ENCODE assay signal across 8 cellular contexts in genomic region chr19:8321067-8321759, GRCh38. TPM values are rescaled to one million over a fixed set of nuclear protein-coding genes. Genes with fewer than 3 reads are reported as not detected.
DNase-seq lines count a peak whose midpoint lies in the region; ATAC-seq, FAIRE-seq and TF ChIP-seq lines count a peak whose summit lies in the region.

TSS of gene NDUFA7 (minus strand) at chr19:8321375. CDS start at chr19:8321358, 17 bp downstream.
TSS of gene RPS28 (plus strand) at chr19:8321496. CDS start at chr19:8321531, 35 bp downstream.

- intact Hi-C loops in transverse colon (cut with DNase I; ENCODE audit: low total_unique reads) = no loop called here

- peak; percentile 96 for FAIRE-seq in GM12891 (lab: Jason Lieb, UNC)

- no peak within 1 kb of the TSS for H3K27ac ChIP-seq in adipose tissue (ENCODE audit: low read depth, low read length)
- peak within 1 kb of the TSS; percentile 91 for H3K27ac ChIP-seq in cardiac muscle cell
- peak within 1 kb of the TSS; percentile 90 to 96 (median 94) for H3K27ac ChIP-seq in transverse colon

- WGBS in adipose tissue, 3 donors = 0% methylated on average over 48 to 53 of the region's 53 CpGs
- WGBS in transverse colon (ENCODE audit: low coverage in 1 of 2), 2 donors = 0% methylated on average over 42 of the region's 53 CpGs; no CpG with 5 or more reads in 1 of the 2 donors

- ATAC-seq in HG02852 (IDR thresholded peaks at IDR 0.05; ENCODE audit: unreplicated experiment) = peak; percentile 87
- peak; percentile 92 to 97 (median 96) for ATAC-seq in T-cell (replicated peaks in 1 of 4)

- CTCF ChIA-PET in T-cell (lab: Charles Lee) = interaction anchor here (0.6 to 1.2 kb wide), 4 partner anchors 20 to 400 kb away, joined by 3 to 4 read pairs (median 4); partner anchors contain the start of gene TIMM44 (in 1 of the 2)

- peak within 1 kb of the TSS; percentile 95 to 97 for H3K27ac Mint-ChIP-seq in T-cell

- H3K4me1 ChIP-seq in cardiac muscle cell (ENCODE audit: low read depth) (peaks cover 11% of the 10 kb centered on the region), transverse colon (peaks cover 20 to 29% (median 24%) of the 10 kb centered on the region in 4 donors)

- H3K36me3 Mint-ChIP-seq in T-cell = peaks cover 3% of the 10 kb centered on the region

- POLR2A ChIA-PET in T-cell (lab: Charles Lee) = no interaction called here

- H3K4me3 Mint-ChIP-seq in T-cell = peak within 1 kb of the TSS; percentile 92 to 97 (median 94)

- TF ChIP-seq POLR2A in GM12891 (IDR thresholded peaks at IDR 0.05; ENCODE audit: low read depth, low read length) (peak; percentile 94), transverse colon (IDR thresholded peaks at IDR 0.05) (peak; percentile 97)

- H3K4me3 ChIP-seq in cardiac muscle cell (peak within 1 kb of the TSS; percentile 77), transverse colon (peak within 1 kb of the TSS; percentile 76 to 99 (median 87))

- H3K4me1 Mint-ChIP-seq in T-cell = peaks cover 31 to 42% (median 38%) of the 10 kb centered on the region in 3 donors

- peaks cover 5% of the 10 kb centered on the region for H3K36me3 ChIP-seq in cardiac muscle cell
- H3K36me3 ChIP-seq in transverse colon = no peaks in the 10 kb centered on the region

- in situ Hi-C loops in transverse colon (cut with MboI; ENCODE audit: low pct_ligation_motif_present in 1 of 4, low pct_unique_long_range_greater_than_20kb in 1 of 4, low sequenced_read_pairs in 3 of 4) = loop anchor here in 1 of 4 donors (5.0 kb wide), 1 partner anchor 54 kb away; no protein-coding TSS in a partner anchor

- H3K9me3 ChIP-seq in cardiac muscle cell (ENCODE audit: low read depth) = no peaks in the 10 kb centered on the region
- no peaks in the 10 kb centered on the region for H3K9me3 ChIP-seq in transverse colon

- peak; percentile 11 for TF ChIP-seq CTCF in cardiac muscle cell (IDR thresholded peaks at IDR 0.05; ENCODE audit: low read depth, low read length)
- peak in 3 of 5 experiments; percentile 17 to 36 (median 32) for TF ChIP-seq CTCF in transverse colon (IDR thresholded peaks at IDR 0.05)

- TF ChIP-seq EP300 in transverse colon (IDR thresholded peaks at IDR 0.05; ENCODE audit: low read depth) = no peak

- DNase-seq in GM12891 (ENCODE audit: insufficient read length, low spot score) = peak; percentile 91
- peak; percentile 90 for DNase-seq in NCI-H146 (lab: John Stamatoyannopoulos, UW)
- DNase-seq in T-cell = peak; percentile 91 to 98 (median 96)
- DNase-seq in cardiac muscle cell (ENCODE audit: low read depth in 1 of 2, low spot score in 1 of 2) = peak; percentile 97 to 98
- peak; percentile 92 for DNase-seq in pons (ENCODE audit: low spot score)
- peak; percentile 98 for DNase-seq in transverse colon

- H3K27me3 ChIP-seq in cardiac muscle cell (no peaks in the 10 kb centered on the region), transverse colon (no peaks in the 10 kb centered on the region)

- H3K9me3 Mint-ChIP-seq in T-cell = no peaks in the 10 kb centered on the region

- no peaks in the 10 kb centered on the region for H3K27me3 Mint-ChIP-seq in T-cell

TF ChIP-seq in GM12891, 5 proteins besides CTCF, POLR2A, EP300 and RAD21:
- peak; percentile 97 for TF ChIP-seq TAF1 (IDR thresholded peaks at IDR 0.05; ENCODE audit: low read depth, low read length)
- TF ChIP-seq PAX5 (IDR thresholded peaks at IDR 0.05; ENCODE audit: insufficient read depth, low read length, severe bottlenecking) = no peak
- TF ChIP-seq SPI1 (IDR thresholded peaks at IDR 0.05; ENCODE audit: low read depth, low read length) = peak; percentile 61
- TF ChIP-seq POU2F2 (IDR thresholded peaks at IDR 0.05; ENCODE audit: low read depth, low read length) = peak; percentile 74
- TF ChIP-seq POLR2AphosphoS5 (IDR thresholded peaks at IDR 0.05; ENCODE audit: low read depth, low read length) = peak; percentile 86

RNA-seq across cellular contexts. Expression of gene NDUFA7, which starts in this region (rescaled TPM):
- polyA plus RNA-seq in GM12891 (2012; ENCODE audit: low read depth, missing spikeins) = 148 TPM
- 10 to 100 TPM; 24.5 to 44.7 (median 32.8) TPM for total RNA-seq in T-cell
- polyA plus RNA-seq in adipose tissue = 100 to 1,000 TPM in 1 of 3 donors, 10 to 100 TPM in 2; 60.4 to 144 (median 76.1) TPM
- total RNA-seq in cardiac muscle cell = 57.0 and 92.7 TPM in 2 replicates
- polyA plus RNA-seq in cardiac muscle cell = 218 and 249 TPM in 2 replicates
- 10 to 100 TPM; 11.2 to 40.0 (median 18.6) TPM for total RNA-seq in transverse colon

RNA-seq across cellular contexts. Expression of gene RPS28, which starts in this region (rescaled TPM):
- 3,587 TPM for polyA plus RNA-seq in GM12891 (2012; ENCODE audit: low read depth, missing spikeins)
- total RNA-seq in T-cell (1,000 to 10,000 TPM; 2,995 to 3,551 (median 3,317) TPM), cardiac muscle cell (349 and 720 TPM in 2 replicates), transverse colon (100 to 1,000 TPM; 275 to 526 (median 413) TPM)
- polyA plus RNA-seq in adipose tissue (100 to 1,000 TPM; 541 to 965 (median 935) TPM), cardiac muscle cell (569 and 666 TPM in 2 replicates)
